14 cellular contexts compared by ENCODE assay signal in genomic region chr13:101455863-101456262, GRCh38. TPM values are rescaled to one million over a fixed set of nuclear protein-coding genes. Genes with fewer than 3 reads are reported as not detected.
A peak's percentile ranks its signal among the peaks of the same experiment; 100 is the strongest.
DNase-seq lines count a peak whose midpoint lies in the region; ATAC-seq and TF ChIP-seq lines count a peak whose summit lies in the region.
"Had no signal": no experiment of that assay in that cellular context is flagged by ENCODE, and none has a peak within 500 bp of the region (broad histone marks: within the 10 kb centered on the region; RNA-seq: fewer than 3 reads in every experiment).

No MANE protein-coding gene starts in this region.

- H3K4me3 Mint-ChIP-seq in activated T-cell treated with anti-CD3 and anti-CD28 coated beads, Interleukin-2, amount 50 U/mL, for 72 hours, result no peak overlapping the region
- H3K4me3 Mint-ChIP-seq: activated CD4-positive, alpha-beta T cell treated with anti-CD3 and anti-CD28 coated beads for 36 hours; activated naive CD4-positive, alpha-beta T cell treated with anti-CD3 and anti-CD28 coated beads, Interleukin-2, amount 10 ng/mL, durations not matched to agents 7 days and 5 days had no signal

- H4K20me1 ChIP-seq in SK-N-SH (ENCODE audit: insufficient read depth), result no peaks in the 10 kb centered on the region

- TF ChIP-seq CTCF in SK-N-SH (IDR thresholded peaks at IDR 0.05), result no peak
- no peak for TF ChIP-seq CTCF in fibroblast of the aortic adventitia (IDR thresholded peaks at IDR 0.05; ENCODE audit: insufficient read depth, low read length)

- DNase-seq in GM04503 (ENCODE audit: low read depth) (peak; percentile 88), SK-N-SH (no peak), fibroblast of the aortic adventitia (ENCODE audit: low read depth) (peak; percentile 95)
- DNase-seq in activated T-cell treated with anti-CD3 and anti-CD28 coated beads, Interleukin-2, amount 50 U/mL, for 72 hours, result no peak
- DNase-seq in effector CD8-positive, alpha-beta T cell (lab: John Stamatoyannopoulos, UW), result no peak
- DNase-seq: activated CD4-positive, alpha-beta T cell treated with anti-CD3 and anti-CD28 coated beads for 36 hours; activated naive CD4-positive, alpha-beta T cell treated with anti-CD3 and anti-CD28 coated beads, Interleukin-2, amount 10 ng/mL, durations not matched to agents 7 days and 5 days; DMS79; GOT3; NCI-H1105 treated with DMSO at 0.1 percent for 48 hours had no signal

- H3K27ac Mint-ChIP-seq in activated T-cell treated with anti-CD3 and anti-CD28 coated beads, Interleukin-2, amount 50 U/mL, for 72 hours, result no peak overlapping the region
- H3K27ac Mint-ChIP-seq: activated CD4-positive, alpha-beta T cell treated with anti-CD3 and anti-CD28 coated beads for 36 hours; activated naive CD4-positive, alpha-beta T cell treated with anti-CD3 and anti-CD28 coated beads, Interleukin-2, amount 10 ng/mL, durations not matched to agents 7 days and 5 days had no signal

- CTCF ChIA-PET in SK-N-SH (lab: Yijun Ruan, JAX), result interaction anchor here (0.7 kb wide), 1 partner anchor 311 kb away, joined by 3 read pairs; no protein-coding TSS in a partner anchor

- H3K9me2 ChIP-seq in SK-N-SH, result no peaks in the 10 kb centered on the region

- peak overlapping the region in 1 of 2 experiments; percentile 18; a peak in 1 of 4 replicates for H3K4me3 ChIP-seq in SK-N-SH (ENCODE audit: low read depth in 2 of 2, low read length in 1 of 2)
- peak overlapping the region; percentile 50 for H3K4me3 ChIP-seq in fibroblast of the aortic adventitia (ENCODE audit: low read depth, low read length)
- H3K4me3 ChIP-seq in skeletal muscle satellite cell (ENCODE audit: low read length), result peak overlapping the region; percentile 96

- H3K9ac ChIP-seq in SK-N-SH (peak overlapping the region; percentile 36; the same call in 1 of the 2 replicates), skeletal muscle satellite cell (ENCODE audit: low read depth, low read length) (peak overlapping the region; percentile 94)

- POLR2A ChIA-PET in SK-N-SH (lab: Yijun Ruan, JAX), result no interaction called here

- no peaks in the 10 kb centered on the region for H3K9me3 ChIP-seq in SK-N-SH
- H3K9me3 ChIP-seq in skeletal muscle satellite cell (replicated peaks; ENCODE audit: low read length), result no peaks in the 10 kb centered on the region

- peak overlapping the region; percentile 11 to 90; a peak in 3 of 4 replicates for H3K27ac ChIP-seq in SK-N-SH (ENCODE audit: low read depth in 2 of 2, low read length in 1 of 2)

- H3K27me3 Mint-ChIP-seq in activated T-cell treated with anti-CD3 and anti-CD28 coated beads, Interleukin-2, amount 50 U/mL, for 72 hours (ENCODE audit: low read depth), result peaks cover 19% of the 10 kb centered on the region

- H3K4me1 ChIP-seq in SK-N-SH (ENCODE audit: control insufficient read depth in 1 of 2, insufficient read depth in 2 of 2, low read depth in 1 of 2, low read length in 1 of 2) (peaks cover 11 to 27% of the 10 kb centered on the region in 2 experiments), skeletal muscle satellite cell (ENCODE audit: control insufficient read depth, insufficient read depth, low read length) (peaks cover 44% of the 10 kb centered on the region)

- peaks cover 0 to 3% of the 10 kb centered on the region in 2 donors for H3K9me3 Mint-ChIP-seq in activated T-cell treated with anti-CD3 and anti-CD28 coated beads, Interleukin-2, amount 50 U/mL, for 72 hours
- H3K9me3 Mint-ChIP-seq: activated naive CD4-positive, alpha-beta T cell treated with anti-CD3 and anti-CD28 coated beads, Interleukin-2, amount 10 ng/mL, durations not matched to agents 7 days and 5 days had no signal

- TF ChIP-seq RAD21 in SK-N-SH (IDR thresholded peaks at IDR 0.05; ENCODE audit: low read length), result no peak

- H3K4me2 ChIP-seq in SK-N-SH (peak overlapping the region; percentile 92), skeletal muscle satellite cell (ENCODE audit: low read length) (peak overlapping the region; percentile 89)

- peaks cover 90% of the 10 kb centered on the region for H3K79me2 ChIP-seq in SK-N-SH (ENCODE audit: insufficient read depth)

- H3K36me3 Mint-ChIP-seq in activated T-cell treated with anti-CD3 and anti-CD28 coated beads, Interleukin-2, amount 50 U/mL, for 72 hours (ENCODE audit: insufficient read depth in 2 of 2), result no peaks in the 10 kb centered on the region
- H3K36me3 Mint-ChIP-seq: activated naive CD4-positive, alpha-beta T cell treated with anti-CD3 and anti-CD28 coated beads, Interleukin-2, amount 10 ng/mL, durations not matched to agents 7 days and 5 days had no signal

- peak in 1 of 2 experiments; percentile 86; a peak in 2 of 4 replicates for TF ChIP-seq EP300 in SK-N-SH (IDR thresholded peaks at IDR 0.05; ENCODE audit: borderline replicate concordance in 1 of 2, low read depth in 1 of 2, low read length in 1 of 2)

- no peak for ATAC-seq in activated T-cell treated with anti-CD3 and anti-CD28 coated beads, Interleukin-2, amount 50 U/mL, for 72 hours (replicated peaks in 1 of 2)
- ATAC-seq in GM21737 (IDR thresholded peaks at IDR 0.05; ENCODE audit: unreplicated experiment) (no peak), HG02970 (IDR thresholded peaks at IDR 0.05; ENCODE audit: low FRiP score, unreplicated experiment) (no peak)
- ATAC-seq: activated CD4-positive, alpha-beta T cell treated with anti-CD3 and anti-CD28 coated beads for 36 hours; sciatic nerve had no signal

- peaks cover 51% of the 10 kb centered on the region for H3F3A ChIP-seq in SK-N-SH (replicated peaks; ENCODE audit: insufficient read depth)

- no peaks in the 10 kb centered on the region for H3K4me1 Mint-ChIP-seq in activated T-cell treated with anti-CD3 and anti-CD28 coated beads, Interleukin-2, amount 50 U/mL, for 72 hours (ENCODE audit: low read depth)
- H3K4me1 Mint-ChIP-seq: activated CD4-positive, alpha-beta T cell treated with anti-CD3 and anti-CD28 coated beads for 36 hours had no signal

- H3K36me3 ChIP-seq in SK-N-SH (replicated peaks in 1 of 2; ENCODE audit: control insufficient read depth in 1 of 2, insufficient read depth in 2 of 2, low read length in 1 of 2) (peaks cover 0 to 37% of the 10 kb centered on the region in 2 experiments), skeletal muscle satellite cell (ENCODE audit: insufficient read depth, low read length) (peaks cover 34% of the 10 kb centered on the region)

- H2AFZ ChIP-seq in SK-N-SH (ENCODE audit: low read depth), result no peak overlapping the region

- H3K27me3 ChIP-seq in SK-N-SH (ENCODE audit: insufficient read depth) (no peaks in the 10 kb centered on the region), skeletal muscle satellite cell (ENCODE audit: control insufficient read depth, insufficient read depth, low read length) (no peaks in the 10 kb centered on the region)

- WGBS in SK-N-SH (ENCODE audit: low lambda C conversion rate), result 7% methylated on average over 3 of the region's 3 CpGs

TF ChIP-seq in SK-N-SH, 30 proteins besides CTCF, POLR2A, EP300 and RAD21 (continues in another document):
- TF ChIP-seq TEAD4 (IDR thresholded peaks at IDR 0.05; ENCODE audit: borderline replicate concordance, insufficient read depth) (peak; percentile 97), ZBTB33 (IDR thresholded peaks at IDR 0.05; ENCODE audit: borderline replicate concordance, low read depth) (0 out of 2 replicates have a peak, but pooled peaks have one; percentile 38), USF1 (IDR thresholded peaks at IDR 0.05; ENCODE audit: borderline replicate concordance, low read depth) (no peak), YY1 (IDR thresholded peaks at IDR 0.05; ENCODE audit: low read depth) (peak; percentile 33; the same call in 1 of the 2 replicates), CHD2 (IDR thresholded peaks at IDR 0.05; ENCODE audit: low read length, partially characterized antibody) (no peak), FOXJ3 (CRISPR knock-in tag; IDR thresholded peaks at IDR 0.05) (no peak)

RNA-seq across cellular contexts. Expression of gene ITGBL1, which starts 3.4 kb away (rescaled TPM):
- 78.7 and 90.0 TPM in 2 replicates for polyA plus RNA-seq in SK-N-SH (2012; rRNA removed)
- polyA plus RNA-seq in SK-N-SH (2012; cell fraction: cytosol; rRNA removed), result 114 and 131 TPM in 2 replicates
- polyA plus RNA-seq in SK-N-SH (2012; cell fraction: nucleus; rRNA removed), result 52.8 and 78.7 TPM in 2 replicates
- total RNA-seq in fibroblast of the aortic adventitia (ENCODE audit: low replicate concordance), result 167 and 301 TPM in 2 replicates
- total RNA-seq in skeletal muscle satellite cell (2012; rRNA removed), result 44.1 and 44.4 TPM in 2 replicates
- not detected for total RNA-seq in activated T-cell treated with anti-CD3 and anti-CD28 coated beads, Interleukin-2, amount 50 U/mL, for 72 hours
- total RNA-seq: activated CD4-positive, alpha-beta T cell treated with anti-CD3 and anti-CD28 coated beads for 36 hours had no signal

RNA-seq across cellular contexts. Expression of gene NALCN, which starts 39.6 kb away (rescaled TPM):
- 3.0 and 4.5 TPM in 2 replicates for polyA plus RNA-seq in SK-N-SH (2012; rRNA removed)
- polyA plus RNA-seq in SK-N-SH (2012; cell fraction: cytosol; rRNA removed), result 4.4 TPM in 2 replicates
- 3.2 and 5.1 TPM in 2 replicates for polyA plus RNA-seq in SK-N-SH (2012; cell fraction: nucleus; rRNA removed)
- total RNA-seq in fibroblast of the aortic adventitia (ENCODE audit: low replicate concordance), result 1.1 and 3.1 TPM in 2 replicates
- total RNA-seq in skeletal muscle satellite cell (2012; rRNA removed), result 0.66 and 1.5 TPM in 2 replicates
- total RNA-seq in activated T-cell treated with anti-CD3 and anti-CD28 coated beads, Interleukin-2, amount 50 U/mL, for 72 hours, result not detected
- total RNA-seq: activated CD4-positive, alpha-beta T cell treated with anti-CD3 and anti-CD28 coated beads for 36 hours had no signal

Comparison
In these comparisons a context has a peak if more than half of its experiments do, and no peak if none do; other contexts are left out.
1. DNase-seq: peak in GM04503 (single experiment) and fibroblast of the aortic adventitia (single experiment); none in SK-N-SH (single experiment), activated T-cell treated with anti-CD3 and anti-CD28 coated beads, Interleukin-2, amount 50 U/mL, for 72 hours (0 of 2) and effector CD8-positive, alpha-beta T cell (single experiment).
2. RNA of gene ITGBL1, which starts 3.4 kb away (total RNA-seq): 167 to 301 TPM in fibroblast of the aortic adventitia; not detected in activated T-cell treated with anti-CD3 and anti-CD28 coated beads, Interleukin-2, amount 50 U/mL, for 72 hours; every median in the first group is over 100 times any median in the second.